8 cellular contexts compared by ENCODE assay signal in genomic region chr5:81856948-81857928, GRCh38.
DNase-seq lines count a peak whose midpoint lies in the region; ATAC-seq and TF ChIP-seq lines count a peak whose summit lies in the region.

No MANE protein-coding gene starts in this region.

- peak; percentile 14 for DNase-seq in CD1c-positive myeloid dendritic cell (ENCODE audit: extremely low spot score)
- DNase-seq in HCEC 1CT: peak; percentile 22
- peak; percentile 35 for DNase-seq in NOMO-1 treated with dmso at 0.1 percent for 144 hours (lab: John Stamatoyannopoulos, UW; ENCODE audit: unreplicated experiment)
- peak; percentile 62 for DNase-seq in ecto neural progenitor cell (ENCODE audit: low spot score)
- peak; percentile 70 for DNase-seq in lower lobe of right lung
- DNase-seq in aorta: peak; percentile 77 to 81
- no peak for DNase-seq in activated CD4-positive, CD25-positive, alpha-beta regulatory T cell treated with anti-CD3 and anti-CD28 coated beads, Interleukin-2, amount 50 U/mL, for 72 hours

- TF ChIP-seq CTCF in lower lobe of right lung (IDR thresholded peaks at IDR 0.05): peak; percentile 28

- H3K36me3 ChIP-seq in lower lobe of right lung: no peaks in the 10 kb centered on the region
- no peaks in the 10 kb centered on the region for H3K36me3 ChIP-seq in aorta (ENCODE audit: control insufficient read depth in 1 of 2, insufficient read depth in 2 of 2, low read length in 1 of 2)

- ATAC-seq in lower lobe of right lung (peak; percentile 68 to 70), aorta (ENCODE audit: low FRiP score) (peak; percentile 53), HG02840 (IDR thresholded peaks at IDR 0.05; ENCODE audit: low FRiP score, unreplicated experiment) (no peak)

- 9 to 12% methylated on average over 14 of the region's 14 CpGs for WGBS in aorta, 2 donors

- intact Hi-C loops in lower lobe of right lung (cut with DNase I) (loop anchor here (10.0 kb wide), 1 partner anchor 118 kb away; the partner anchor contains the start of gene ATG10), aorta (cut with DNase I) (loop anchor here (2.0 to 10.0 kb wide), 3 partner anchors 114 to 622 kb away; partner anchors contain the start of gene CKMT2 (in 1 of the 2))

- H3K27ac ChIP-seq in lower lobe of right lung (peak overlapping the region; percentile 50), aorta (ENCODE audit: low read depth in 1 of 2, low read length in 2 of 2) (peak overlapping the region; percentile 65 to 98)

- H3K4me1 ChIP-seq in lower lobe of right lung: peaks cover 24% of the 10 kb centered on the region
- H3K4me1 ChIP-seq in aorta (ENCODE audit: control insufficient read depth in 1 of 2, insufficient read depth in 2 of 2, low read length in 2 of 2): no peaks in the 10 kb centered on the region

- H3K9me3 ChIP-seq in lower lobe of right lung: no peaks in the 10 kb centered on the region
- no peaks in the 10 kb centered on the region for H3K9me3 ChIP-seq in aorta (ENCODE audit: control insufficient read depth, low read length)

- H3K4me3 ChIP-seq in lower lobe of right lung: no peak overlapping the region
- no peak overlapping the region for H3K4me3 ChIP-seq in aorta (ENCODE audit: low read length in 2 of 2)

- H3K27me3 ChIP-seq in lower lobe of right lung (ENCODE audit: low read depth) (no peaks in the 10 kb centered on the region), aorta (ENCODE audit: control insufficient read depth in 1 of 2, insufficient read depth in 2 of 2, low read length in 1 of 2) (no peaks in the 10 kb centered on the region)
